In genomic region chr9:33459115-33459514, GRCh38 we compare ENCODE assay signal across 2 cellular contexts.
TF ChIP-seq lines count a peak whose summit lies in the region.

No MANE protein-coding gene starts in this region.

TF ChIP-seq in SK-N-SH treated with all-trans-retinoic acid at 6 μM for 48 hours, 23 proteins besides CTCF, POLR2A, EP300 and RAD21 (continued from another document):
- TF ChIP-seq PATZ1 (CRISPR knock-in tag; IDR thresholded peaks at IDR 0.05; ENCODE audit: borderline replicate concordance): no peak
- no peak for TF ChIP-seq ZNF565 (CRISPR knock-in tag; conservative IDR thresholded peaks at IDR 0.05; ENCODE audit: low read depth)
- no peak for TF ChIP-seq TCF4 (CRISPR knock-in tag; IDR thresholded peaks at IDR 0.05; ENCODE audit: borderline replicate concordance)
- TF ChIP-seq RARB (CRISPR knock-in tag; IDR thresholded peaks at IDR 0.05): no peak
- TF ChIP-seq TOX (CRISPR knock-in tag; IDR thresholded peaks at IDR 0.05; ENCODE audit: borderline replicate concordance): no peak
- TF ChIP-seq, protein P1, sequence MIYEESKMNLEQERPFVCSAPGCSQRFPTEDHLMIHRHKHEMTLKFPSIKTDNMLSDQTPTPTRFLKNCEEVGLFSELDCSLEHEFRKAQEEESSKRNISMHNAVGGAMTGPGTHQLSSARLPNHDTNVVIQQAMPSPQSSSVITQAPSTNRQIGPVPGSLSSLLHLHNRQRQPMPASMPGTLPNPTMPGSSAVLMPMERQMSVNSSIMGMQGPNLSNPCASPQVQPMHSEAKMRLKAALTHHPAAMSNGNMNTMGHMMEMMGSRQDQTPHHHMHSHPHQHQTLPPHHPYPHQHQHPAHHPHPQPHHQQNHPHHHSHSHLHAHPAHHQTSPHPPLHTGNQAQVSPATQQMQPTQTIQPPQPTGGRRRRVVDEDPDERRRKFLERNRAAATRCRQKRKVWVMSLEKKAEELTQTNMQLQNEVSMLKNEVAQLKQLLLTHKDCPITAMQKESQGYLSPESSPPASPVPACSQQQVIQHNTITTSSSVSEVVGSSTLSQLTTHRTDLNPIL (CRISPR knock-in tag; IDR thresholded peaks at IDR 0.05; ENCODE audit: low read depth): no peak
- no peak for TF ChIP-seq ZNF8 (CRISPR knock-in tag; IDR thresholded peaks at IDR 0.05)
- TF ChIP-seq ZFP30 (CRISPR knock-in tag; IDR thresholded peaks at IDR 0.05): no peak
- no peak for TF ChIP-seq ZC3H10 (CRISPR knock-in tag; IDR thresholded peaks at IDR 0.05)
- no peak for TF ChIP-seq ESRRG (CRISPR knock-in tag; IDR thresholded peaks at IDR 0.05)
- TF ChIP-seq GLIS3 (CRISPR knock-in tag; IDR thresholded peaks at IDR 0.05): no peak
- no peak for TF ChIP-seq ARNTL (CRISPR knock-in tag; IDR thresholded peaks at IDR 0.05; ENCODE audit: borderline replicate concordance, low read depth)

TF ChIP-seq in SK-N-SH, 30 proteins besides CTCF, POLR2A, EP300 and RAD21 (continued from another document):
- no peak for TF ChIP-seq USF2 (IDR thresholded peaks at IDR 0.05; ENCODE audit: borderline replicate concordance, low read depth, low read length)
